Comparison of ENCODE assay signal across 8 cellular contexts in the genomic region with DNA sequence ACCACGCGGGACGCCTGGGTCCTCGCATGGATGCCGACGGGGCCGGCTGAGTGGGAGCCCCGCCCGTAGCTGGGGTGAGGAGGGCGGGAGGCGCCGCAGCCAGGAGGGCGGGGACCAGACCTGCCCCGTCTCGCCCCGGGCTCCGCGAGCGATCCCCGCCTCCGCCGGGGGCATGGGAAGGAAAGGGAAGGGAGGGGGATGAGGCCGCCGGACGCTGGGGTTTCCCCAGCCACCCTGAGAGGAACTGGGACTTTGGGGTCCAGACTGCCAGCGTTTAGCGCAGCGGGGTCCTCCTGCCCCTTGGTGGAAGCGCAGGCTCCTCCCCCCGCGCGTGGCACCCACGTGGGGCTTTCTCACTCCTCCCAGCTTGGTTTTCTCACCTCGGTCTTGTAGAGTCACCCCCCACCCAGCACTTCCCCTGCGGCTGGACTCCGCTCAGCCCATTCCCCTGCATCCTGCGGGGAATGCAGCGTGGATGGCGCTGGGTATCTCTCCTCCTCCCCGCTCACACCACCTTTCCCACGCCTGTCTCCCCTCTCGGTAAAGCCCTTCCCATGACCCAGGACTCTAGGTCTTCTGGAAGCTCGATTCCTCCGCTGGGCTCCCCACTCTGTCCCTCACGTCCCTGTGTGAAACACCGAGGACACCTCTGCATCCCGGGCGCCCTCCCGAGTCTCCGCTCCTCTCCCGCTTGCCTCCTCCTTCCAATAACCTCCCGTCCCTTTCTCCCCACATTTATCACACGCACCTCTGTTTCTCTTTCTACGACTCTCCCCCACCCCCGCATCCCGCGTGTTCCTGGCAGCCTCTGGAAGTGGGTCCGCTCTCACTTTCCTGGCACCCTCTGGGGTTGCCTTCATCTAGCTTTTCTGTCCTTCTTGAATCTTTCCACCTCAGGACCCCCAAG. TPM values are rescaled to one million over a fixed set of nuclear protein-coding genes. Genes with fewer than 3 reads are reported as not detected.
DNase-seq lines count a peak whose midpoint lies in the region; ATAC-seq lines count a peak whose summit lies in the region.

No MANE protein-coding gene starts in this region.

- no peaks in the 10 kb centered on the region for H3K36me3 ChIP-seq in endocrine pancreas (ENCODE audit: control insufficient read depth, insufficient read depth, low read length)

- H3K9ac ChIP-seq in endocrine pancreas (ENCODE audit: control insufficient read depth, insufficient read depth, low read length), result peak overlapping the region; percentile 69

- DNase-seq in DMS53 (lab: John Stamatoyannopoulos, UW) (peak; percentile 80), MV-4-11 (lab: John Stamatoyannopoulos, UW) (peak; percentile 79), NCI-H2081 (lab: John Stamatoyannopoulos, UW) (no peak)
- peak; percentile 65 to 71 for DNase-seq in activated CD8-positive, alpha-beta memory T cell treated with anti-CD3 and anti-CD28 coated beads for 1 hour (ENCODE audit: extremely low read depth in 1 of 2, low read depth in 1 of 2)
- peak; percentile 84 for DNase-seq in stimulated activated CD8-positive, alpha-beta memory T cell treated with anti-CD3 and anti-CD28 coated beads, Interleukin-4, amount 100 ng/mL, for 24 hours (ENCODE audit: low read depth)

- H3K27me3 ChIP-seq in endocrine pancreas (ENCODE audit: control insufficient read depth, insufficient read depth, low read length) (no peaks in the 10 kb centered on the region), mononuclear cell (ENCODE audit: insufficient read depth, low read length) (no peaks in the 10 kb centered on the region)

- peak; percentile 37 for ATAC-seq in GM21529 (IDR thresholded peaks at IDR 0.05; ENCODE audit: unreplicated experiment)

- H3K9me3 ChIP-seq in endocrine pancreas (ENCODE audit: control insufficient read depth, low read length) (no peaks in the 10 kb centered on the region), mononuclear cell (ENCODE audit: low read depth, low read length) (no peaks in the 10 kb centered on the region)

- peak overlapping the region; percentile 24 for H3K4me3 ChIP-seq in endocrine pancreas (ENCODE audit: control insufficient read depth, insufficient read depth, low read length)
- H3K4me3 ChIP-seq in mononuclear cell (ENCODE audit: low read length), result peak overlapping the region; percentile 82

- no peaks in the 10 kb centered on the region for H3K4me1 ChIP-seq in endocrine pancreas (ENCODE audit: control insufficient read depth, insufficient read depth, low read length)
- peaks cover 66% of the 10 kb centered on the region for H3K4me1 ChIP-seq in mononuclear cell (ENCODE audit: insufficient read depth, low read length)

RNA-seq across cellular contexts. Expression of a gene that starts 2.1 kb away (rescaled TPM):
- total RNA-seq in mononuclear cell, result 90.6 TPM

RNA-seq across cellular contexts. Expression of a gene that starts 12.4 kb away (rescaled TPM):
- total RNA-seq in mononuclear cell, result 3.8 TPM

RNA-seq across cellular contexts. Expression of a gene that starts 24.7 kb away (rescaled TPM):
- 14.2 TPM for total RNA-seq in mononuclear cell

RNA-seq across cellular contexts. Expression of a gene that starts 41.6 kb away (rescaled TPM):
- total RNA-seq in mononuclear cell, result 10.1 TPM

RNA-seq across cellular contexts. Expression of a gene that starts 45.6 kb away (rescaled TPM):
- 8.0 TPM for total RNA-seq in mononuclear cell

Comparison
In these comparisons a context has a peak if more than half of its experiments do, and no peak if none do; other contexts are left out.
1. DNase-seq: peak in DMS53 (single experiment), MV-4-11 (single experiment), activated CD8-positive, alpha-beta memory T cell treated with anti-CD3 and anti-CD28 coated beads for 1 hour (2 of 2) and stimulated activated CD8-positive, alpha-beta memory T cell treated with anti-CD3 and anti-CD28 coated beads, Interleukin-4, amount 100 ng/mL, for 24 hours (single experiment); none in NCI-H2081 (0 of 2).